In the genomic region with DNA sequence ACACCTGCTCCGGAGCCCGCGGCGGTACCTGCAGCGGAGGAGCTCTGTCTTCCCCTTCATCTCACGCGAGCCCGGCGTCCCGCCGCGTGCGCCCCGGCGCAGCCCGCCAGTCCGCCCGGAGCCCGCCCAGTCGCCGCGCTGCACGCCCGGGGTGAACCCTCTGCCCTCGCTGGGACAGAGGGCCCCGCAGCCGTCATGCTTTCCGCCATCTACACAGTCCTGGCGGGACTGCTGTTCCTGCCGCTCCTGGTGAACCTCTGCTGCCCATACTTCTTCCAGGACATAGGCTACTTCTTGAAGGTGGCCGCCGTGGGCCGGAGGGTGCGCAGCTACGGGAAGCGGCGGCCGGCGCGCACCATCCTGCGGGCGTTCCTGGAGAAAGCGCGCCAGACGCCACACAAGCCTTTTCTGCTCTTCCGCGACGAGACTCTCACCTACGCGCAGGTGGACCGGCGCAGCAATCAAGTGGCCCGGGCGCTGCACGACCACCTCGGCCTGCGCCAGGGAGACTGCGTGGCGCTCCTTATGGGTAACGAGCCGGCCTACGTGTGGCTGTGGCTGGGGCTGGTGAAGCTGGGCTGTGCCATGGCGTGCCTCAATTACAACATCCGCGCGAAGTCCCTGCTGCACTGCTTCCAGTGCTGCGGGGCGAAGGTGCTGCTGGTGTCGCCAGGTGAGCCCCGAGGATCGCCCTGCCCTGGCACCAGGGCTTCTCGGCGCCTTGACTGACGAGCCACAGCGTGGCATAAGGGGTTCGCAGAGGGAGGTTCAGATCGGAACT, we compare ENCODE assay signal across 8 cellular contexts. TPM values are rescaled to one million over a fixed set of nuclear protein-coding genes. Genes with fewer than 3 reads are reported as not detected.
DNase-seq lines count a peak whose midpoint lies in the region; ATAC-seq, FAIRE-seq and TF ChIP-seq lines count a peak whose summit lies in the region.

No MANE protein-coding gene starts in this region.

- 2 to 4% methylated on average over 67 to 69 of the region's 77 CpGs for WGBS in mesodermal cell (ENCODE audit: insufficient coverage in 2 of 2), 2 experiments
- 1 to 2% (median 2%) methylated on average over 45 to 77 of the region's 77 CpGs for WGBS in stomach, 5 donors

- H3K27ac ChIP-seq in mesodermal cell (ENCODE audit: low read depth, low read length, severe bottlenecking) (no peak overlapping the region), stomach (no peak overlapping the region)

- intact Hi-C loops in activated B cell treated with CpG ODN at 0.5 μM for 24 hours (cut with micrococcal nuclease), result loop anchor here (1.0 to 5.0 kb wide), 2 partner anchors 134 to 725 kb away; a partner anchor contains a TSS
- intact Hi-C loops in stomach (cut with DNase I; ENCODE audit: low total_unique reads), result no loop called here

- no peaks in the 10 kb centered on the region for H3K9me3 ChIP-seq in mesodermal cell (ENCODE audit: control insufficient read depth, low read length)
- H3K9me3 ChIP-seq in stomach, result no peaks in the 10 kb centered on the region

- peaks cover 20% of the 10 kb centered on the region for H3K27me3 Mint-ChIP-seq in activated B cell treated with CpG ODN at 0.5 μM for 24 hours

- POLR2A ChIA-PET in activated B cell treated with CpG ODN at 0.5 μM for 24 hours (lab: Charles Lee), result interaction anchor here (0.5 kb wide), 1 partner anchor 714 kb away, joined by 3 read pairs; no protein-coding TSS in a partner anchor

- H3K4me3 Mint-ChIP-seq in activated B cell treated with CpG ODN at 0.5 μM for 24 hours, result peak overlapping the region; percentile 90

- H3K36me3 Mint-ChIP-seq in activated B cell treated with CpG ODN at 0.5 μM for 24 hours (ENCODE audit: low read depth), result no peaks in the 10 kb centered on the region

- ATAC-seq in GM21381 (IDR thresholded peaks at IDR 0.05; ENCODE audit: unreplicated experiment) (peak; percentile 43), activated B cell treated with CpG ODN at 0.5 μM for 24 hours (ENCODE audit: low read depth) (peak; percentile 31)

- H3K4me1 Mint-ChIP-seq in activated B cell treated with CpG ODN at 0.5 μM for 24 hours, result peaks cover 16% of the 10 kb centered on the region

- H3K36me3 ChIP-seq in mesodermal cell (ENCODE audit: control insufficient read depth, insufficient read depth, low read length) (no peaks in the 10 kb centered on the region), stomach (no peaks in the 10 kb centered on the region)

- no peak for FAIRE-seq in RCC 7860 (lab: Jason Lieb, UNC)

- peak overlapping the region; percentile 40 for H3K4me3 ChIP-seq in mesodermal cell (ENCODE audit: extremely low read depth, insufficient read depth, low read length, poor library complexity, severe bottlenecking)
- peak overlapping the region; percentile 54 to 87 (median 63) for H3K4me3 ChIP-seq in stomach

- no peak for TF ChIP-seq POLR2A in stomach (IDR thresholded peaks at IDR 0.05)

- H3K4me1 ChIP-seq in mesodermal cell (ENCODE audit: control insufficient read depth, insufficient read depth, low read length, poor library complexity, severe bottlenecking) (peaks cover 3% of the 10 kb centered on the region), stomach (peaks cover 4 to 18% (median 17%) of the 10 kb centered on the region in 4 donors)

- no peak for TF ChIP-seq CTCF in activated B cell treated with CpG ODN at 0.5 μM for 24 hours (IDR thresholded peaks at IDR 0.05)
- peak in 1 of 7 experiments; percentile 6 for TF ChIP-seq CTCF in stomach (IDR thresholded peaks at IDR 0.05)

- CTCF ChIA-PET in activated B cell treated with CpG ODN at 0.5 μM for 24 hours (lab: Charles Lee), result interaction anchor here (0.8 to 1.5 kb wide), 2 partner anchors 133 to 148 kb away, joined by 3 to 5 read pairs; no protein-coding TSS in a partner anchor

- H3K9me3 Mint-ChIP-seq in activated B cell treated with CpG ODN at 0.5 μM for 24 hours, result no peaks in the 10 kb centered on the region

- H3K27me3 ChIP-seq in stomach, result peaks cover 0 to 45% (median 16%) of the 10 kb centered on the region in 3 donors

- no peak for TF ChIP-seq EP300 in stomach (IDR thresholded peaks at IDR 0.05)

- DNase-seq in COR-L47 (lab: John Stamatoyannopoulos, UW) (peak; percentile 57), KG1 (lab: John Stamatoyannopoulos, UW) (peak; percentile 34), activated B cell treated with CpG ODN at 0.5 μM for 24 hours (peak; percentile 37), stomach (peak; percentile 33), RCC 7860 (ENCODE audit: low spot score) (no peak)
- DNase-seq in effector CD4-positive, alpha-beta T cell, result peak; percentile 6

- no peak overlapping the region for H3K27ac Mint-ChIP-seq in activated B cell treated with CpG ODN at 0.5 μM for 24 hours

RNA-seq across cellular contexts. Expression of a gene that starts 0.4 kb away (rescaled TPM):
- total RNA-seq in activated B cell treated with CpG ODN at 0.5 μM for 24 hours (0.22 and 0.29 TPM in 2 replicates), stomach (10 to 100 TPM in 2 of 5 donors, 1 to 10 TPM in 1, not detected in 2; 2.9 to 53.6 (median 47.4) TPM)
- 0.41 TPM for polyA plus RNA-seq in mesodermal cell (2013, experiment 1 of 2)
- polyA plus RNA-seq in mesodermal cell (2013, experiment 2 of 2), result 0.96 TPM
- 1 to 10 TPM in 1 of 3 donors, under 1 TPM in 2; 0.61 to 1.6 (median 0.68) TPM for polyA plus RNA-seq in stomach
